In the genomic region with DNA sequence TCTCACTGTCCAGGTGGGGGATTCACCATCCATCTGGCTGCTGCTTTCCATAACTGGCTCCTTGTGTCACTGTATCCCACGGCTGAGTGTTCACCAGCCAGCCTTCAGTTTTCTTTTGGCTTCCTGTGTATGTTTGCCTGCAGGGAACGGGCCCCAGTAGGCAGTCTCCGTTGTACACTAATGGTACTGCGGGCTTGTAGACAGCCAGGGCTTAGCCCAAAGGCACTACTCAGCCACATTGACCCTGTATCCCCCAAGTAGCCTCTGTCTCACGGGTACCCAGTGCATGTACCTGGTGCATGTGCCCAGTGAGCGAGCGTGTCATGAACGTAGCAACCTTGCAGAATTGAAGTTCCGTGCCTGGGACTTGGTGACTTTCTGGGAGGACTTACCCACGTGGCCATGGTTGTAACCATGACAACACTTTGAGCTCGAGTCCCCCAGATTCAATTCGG, we compare ENCODE assay signal across 17 cellular contexts. TPM values are rescaled to one million over a fixed set of nuclear protein-coding genes. Genes with fewer than 3 reads are reported as not detected.
A peak's percentile ranks its signal among the peaks of the same experiment; 100 is the strongest.
DNase-seq lines count a peak whose midpoint lies in the region; ATAC-seq, FAIRE-seq and TF ChIP-seq lines count a peak whose summit lies in the region.
"Had no signal": no experiment of that assay in that cellular context is flagged by ENCODE, and none has a peak within 500 bp of the region (broad histone marks: within the 10 kb centered on the region; RNA-seq: fewer than 3 reads in every experiment).

No MANE protein-coding gene starts in this region.

- TF ChIP-seq CTCF in natural killer cell (IDR thresholded peaks at IDR 0.05) (no peak), astrocyte (IDR thresholded peaks at IDR 0.05; ENCODE audit: insufficient read depth, low read depth, low read length) (no peak), neural progenitor cell (IDR thresholded peaks at IDR 0.05) (no peak)

- H3K4me3 Mint-ChIP-seq in natural killer cell treated with Interleukin-12 subunit alpha and Interleukin-12 subunit beta and Interleukin-15 and Interleukin-18, amount 100 ng/mL, for 72 hours: no peak overlapping the region
- no peak overlapping the region for H3K4me3 Mint-ChIP-seq in natural killer cell
- no peak overlapping the region for H3K4me3 Mint-ChIP-seq in astrocyte (ENCODE audit: unreplicated experiment)
- no peak overlapping the region for H3K4me3 Mint-ChIP-seq in neural progenitor cell
- H3K4me3 Mint-ChIP-seq: activated CD4-positive, alpha-beta T cell treated with anti-CD3 and anti-CD28 coated beads, Interleukin-2, amount 10 ng/mL, durations not matched to agents 7 days and 5 days had no signal

- no peak overlapping the region for H3K4me3 ChIP-seq in astrocyte (ENCODE audit: insufficient read depth, low read depth, low read length)
- no peak overlapping the region for H3K4me3 ChIP-seq in neural progenitor cell
- H3K4me3 ChIP-seq: body of pancreas, ovary, tibial artery had no signal

- H3K9me3 Mint-ChIP-seq in natural killer cell treated with Interleukin-12 subunit alpha and Interleukin-12 subunit beta and Interleukin-15 and Interleukin-18, amount 100 ng/mL, for 72 hours: no peaks in the 10 kb centered on the region
- H3K9me3 Mint-ChIP-seq in natural killer cell (no peaks in the 10 kb centered on the region), astrocyte (ENCODE audit: unreplicated experiment) (no peaks in the 10 kb centered on the region), neural progenitor cell (peaks cover 3% of the 10 kb centered on the region)
- H3K9me3 Mint-ChIP-seq: activated CD4-positive, alpha-beta T cell treated with anti-CD3 and anti-CD28 coated beads, Interleukin-2, amount 10 ng/mL, durations not matched to agents 7 days and 5 days had no signal

- H2AFZ ChIP-seq in astrocyte (ENCODE audit: low read depth, low read length) (no peak overlapping the region), neural progenitor cell (replicated peaks) (no peak overlapping the region)

- intact Hi-C loops in natural killer cell (cut with micrococcal nuclease): loop anchor here (10.0 kb wide), 1 partner anchor 104 kb away; no protein-coding TSS in a partner anchor

- H3K9me3 ChIP-seq in astrocyte (ENCODE audit: insufficient read depth, low read depth, low read length) (no peaks in the 10 kb centered on the region), neural progenitor cell (ENCODE audit: low read depth) (no peaks in the 10 kb centered on the region)
- H3K9me3 ChIP-seq: body of pancreas, ovary, tibial artery had no signal

- H3K9ac ChIP-seq in astrocyte (ENCODE audit: low read length) (no peak overlapping the region), neural progenitor cell (no peak overlapping the region)

- H3K27ac Mint-ChIP-seq in natural killer cell treated with Interleukin-12 subunit alpha and Interleukin-12 subunit beta and Interleukin-15 and Interleukin-18, amount 100 ng/mL, for 72 hours: peak overlapping the region in 1 of 2 donors; percentile 48
- H3K27ac Mint-ChIP-seq in natural killer cell: no peak overlapping the region
- H3K27ac Mint-ChIP-seq in astrocyte (ENCODE audit: unreplicated experiment): no peak overlapping the region
- H3K27ac Mint-ChIP-seq in neural progenitor cell: no peak overlapping the region
- H3K27ac Mint-ChIP-seq: activated CD4-positive, alpha-beta T cell treated with anti-CD3 and anti-CD28 coated beads, Interleukin-2, amount 10 ng/mL, durations not matched to agents 7 days and 5 days had no signal

- FAIRE-seq in astrocyte (lab: Jason Lieb, UNC): no peak
- FAIRE-seq: RCC 7860 had no signal

- H3F3A ChIP-seq in neural progenitor cell (ENCODE audit: low read depth): peaks cover 28% of the 10 kb centered on the region

- ATAC-seq in natural killer cell treated with Interleukin-12 subunit alpha and Interleukin-12 subunit beta and Interleukin-15 and Interleukin-18, amount 100 ng/mL, for 72 hours: no peak
- ATAC-seq in natural killer cell (no peak), HG03025 (IDR thresholded peaks at IDR 0.05; ENCODE audit: low FRiP score, unreplicated experiment) (no peak), GM21515 (IDR thresholded peaks at IDR 0.05; ENCODE audit: unreplicated experiment) (no peak), GM19395 (IDR thresholded peaks at IDR 0.05; ENCODE audit: unreplicated experiment) (no peak)
- ATAC-seq: body of pancreas had no signal

- peaks cover 6% of the 10 kb centered on the region for H3K36me3 Mint-ChIP-seq in natural killer cell treated with Interleukin-12 subunit alpha and Interleukin-12 subunit beta and Interleukin-15 and Interleukin-18, amount 100 ng/mL, for 72 hours
- H3K36me3 Mint-ChIP-seq in natural killer cell (no peaks in the 10 kb centered on the region), astrocyte (ENCODE audit: low read depth, unreplicated experiment) (peaks cover 7% of the 10 kb centered on the region), neural progenitor cell (peaks cover 18% of the 10 kb centered on the region)

- no peaks in the 10 kb centered on the region for H3K27me3 ChIP-seq in astrocyte (ENCODE audit: insufficient read depth, low read length)
- no peaks in the 10 kb centered on the region for H3K27me3 ChIP-seq in neural progenitor cell
- H3K27me3 ChIP-seq: body of pancreas, ovary, tibial artery had no signal

- H3K4me1 Mint-ChIP-seq in natural killer cell treated with Interleukin-12 subunit alpha and Interleukin-12 subunit beta and Interleukin-15 and Interleukin-18, amount 100 ng/mL, for 72 hours (ENCODE audit: low read depth in 2 of 2): peaks cover 21 to 33% of the 10 kb centered on the region in 2 donors
- peaks cover 2 to 10% of the 10 kb centered on the region in 2 donors for H3K4me1 Mint-ChIP-seq in natural killer cell
- peaks cover 30% of the 10 kb centered on the region for H3K4me1 Mint-ChIP-seq in astrocyte (ENCODE audit: low read depth, unreplicated experiment)
- peaks cover 57% of the 10 kb centered on the region for H3K4me1 Mint-ChIP-seq in neural progenitor cell

- peaks cover 76% of the 10 kb centered on the region for H3K79me2 ChIP-seq in astrocyte (ENCODE audit: insufficient read depth, low read length)
- peaks cover 89% of the 10 kb centered on the region for H3K79me2 ChIP-seq in neural progenitor cell (ENCODE audit: low read depth)

- peaks cover 70% of the 10 kb centered on the region for H4K20me1 ChIP-seq in astrocyte (ENCODE audit: insufficient read depth, low read length)
- H4K20me1 ChIP-seq in neural progenitor cell (ENCODE audit: low read depth): peaks cover 86% of the 10 kb centered on the region

- H3K27ac ChIP-seq in astrocyte (ENCODE audit: low read depth, low read length) (no peak overlapping the region), neural progenitor cell (no peak overlapping the region)
- H3K27ac ChIP-seq: body of pancreas, ovary, tibial artery had no signal

- H3K4me2 ChIP-seq in astrocyte (ENCODE audit: low read length) (peak overlapping the region; percentile 1), neural progenitor cell (peak overlapping the region; percentile 16)

- DNase-seq in natural killer cell treated with Interleukin-12 subunit alpha and Interleukin-12 subunit beta and Interleukin-15 and Interleukin-18, amount 100 ng/mL, for 72 hours (ENCODE audit: low spot score): peak; percentile 37
- no peak for DNase-seq in natural killer cell
- no peak for DNase-seq in astrocyte (ENCODE audit: low read depth)
- DNase-seq in neural progenitor cell (ENCODE audit: low spot score): no peak
- no peak for DNase-seq in DMS153 treated with DMSO at 0.1 percent for 48 hours (lab: John Stamatoyannopoulos, UW; ENCODE audit: unreplicated experiment)
- DNase-seq: activated CD4-positive, alpha-beta T cell treated with anti-CD3 and anti-CD28 coated beads, Interleukin-2, amount 10 ng/mL, durations not matched to agents 7 days and 5 days; activated effector memory CD4-positive, alpha-beta T cell treated with Interleukin-2 at 50 U/mL for 16 hours; body of pancreas; effector CD8-positive, alpha-beta T cell; NCI-H1105; NCI-H510A treated with DMSO at 0.1 percent for 48 hours; ovary; tibial artery had no signal

- peaks cover 35% of the 10 kb centered on the region for H3K4me1 ChIP-seq in astrocyte (ENCODE audit: insufficient read depth, low read length)
- peaks cover 21% of the 10 kb centered on the region for H3K4me1 ChIP-seq in neural progenitor cell

- H3K27me3 Mint-ChIP-seq in natural killer cell treated with Interleukin-12 subunit alpha and Interleukin-12 subunit beta and Interleukin-15 and Interleukin-18, amount 100 ng/mL, for 72 hours: no peaks in the 10 kb centered on the region
- H3K27me3 Mint-ChIP-seq in natural killer cell (ENCODE audit: low read depth in 2 of 2) (no peaks in the 10 kb centered on the region), astrocyte (ENCODE audit: low read depth, unreplicated experiment) (no peaks in the 10 kb centered on the region), neural progenitor cell (ENCODE audit: insufficient read depth, low read depth) (peaks cover 2% of the 10 kb centered on the region)
- H3K27me3 Mint-ChIP-seq: activated CD4-positive, alpha-beta T cell treated with anti-CD3 and anti-CD28 coated beads, Interleukin-2, amount 10 ng/mL, durations not matched to agents 7 days and 5 days had no signal

- H3K36me3 ChIP-seq in astrocyte (ENCODE audit: insufficient read depth, low read length) (no peaks in the 10 kb centered on the region), neural progenitor cell (no peaks in the 10 kb centered on the region)
- H3K36me3 ChIP-seq: ovary had no signal

RNA-seq across cellular contexts. Expression of gene PFKFB3, which starts 6.1 kb away (rescaled TPM):
- total RNA-seq in natural killer cell treated with Interleukin-12 subunit alpha and Interleukin-12 subunit beta and Interleukin-15 and Interleukin-18, amount 100 ng/mL, for 72 hours: 100 to 1,000 TPM; 190 to 256 TPM
- 10 to 100 TPM; 33.4 to 59.7 (median 39.0) TPM for total RNA-seq in natural killer cell
- total RNA-seq in astrocyte: 52.4 and 53.4 TPM in 2 replicates
- total RNA-seq in neural progenitor cell (ENCODE audit: low replicate concordance): 28.8 and 52.2 TPM in 2 replicates
